In the genomic region with DNA sequence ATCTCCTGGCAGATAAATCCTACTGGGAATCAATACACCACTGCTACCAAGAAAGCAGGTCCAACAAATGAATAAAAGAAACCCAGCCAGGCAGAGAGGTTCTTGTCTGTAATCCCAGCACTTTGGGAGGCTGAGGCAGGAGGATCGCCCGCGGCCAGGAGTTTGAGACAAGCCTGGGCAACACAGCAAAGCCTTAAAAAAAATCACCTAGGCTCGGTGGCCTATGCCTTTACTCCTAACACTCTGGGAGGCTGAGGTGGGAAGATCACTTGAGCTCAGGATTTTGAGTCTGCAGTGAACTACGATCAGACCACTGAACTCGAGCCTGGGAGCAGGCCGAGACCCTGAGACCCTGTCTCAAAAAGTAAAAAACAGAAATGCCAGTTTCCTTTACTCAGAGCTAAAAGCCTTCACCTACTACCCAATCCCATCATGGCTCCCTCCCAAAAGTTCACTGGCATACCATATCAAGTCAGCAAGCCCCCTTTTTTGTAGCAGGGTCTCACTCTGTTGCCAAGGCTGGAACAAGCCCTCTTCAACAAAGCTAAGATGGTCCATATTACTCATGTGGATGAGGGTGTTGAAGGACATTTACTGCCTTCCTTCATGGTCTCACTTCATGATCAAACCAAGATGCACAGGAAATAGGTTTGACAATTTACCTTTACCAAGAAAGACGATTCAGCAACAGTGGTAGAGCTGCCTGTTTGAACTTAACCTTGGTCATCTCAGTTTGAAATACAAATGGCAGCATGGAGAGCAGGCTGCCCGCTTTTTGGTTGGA, we compare ENCODE assay signal across 9 cellular contexts. TPM values are rescaled to one million over a fixed set of nuclear protein-coding genes. Genes with fewer than 3 reads are reported as not detected.
DNase-seq lines count a peak whose midpoint lies in the region; ATAC-seq, FAIRE-seq and TF ChIP-seq lines count a peak whose summit lies in the region.
"Had no signal": no experiment of that assay in that cellular context is flagged by ENCODE, and none has a peak within 500 bp of the region (broad histone marks: within the 10 kb centered on the region; RNA-seq: fewer than 3 reads in every experiment).

No MANE protein-coding gene starts in this region.

- WGBS in A549 (ENCODE audit: missing lambda C conversion rate) = 84% methylated on average over 9 of the region's 9 CpGs
- no CpG with 5 or more reads among the region's 9 CpGs for WGBS in H9 (ENCODE audit: extremely low coverage, insufficient read length, low lambda C conversion rate)

- H3K56ac ChIP-seq in H9 (ENCODE audit: insufficient read length, low read depth, low read length) = no peak overlapping the region

- TF ChIP-seq EP300 in A549 (IDR thresholded peaks at IDR 0.05) = no peak

- H3K79me1 ChIP-seq in H9 (ENCODE audit: insufficient read depth, low read depth, low read length, poor library complexity, severe bottlenecking) = no peaks in the 10 kb centered on the region

- TF ChIP-seq CTCF in A549 (IDR thresholded peaks at IDR 0.05) (no peak), H9 (conservative IDR thresholded peaks at IDR 0.05) (no peak), lower lobe of right lung (IDR thresholded peaks at IDR 0.05) (no peak)

- H2BK5ac ChIP-seq in H9 (ENCODE audit: insufficient read length, low read length) = no peak overlapping the region

- H3K4me1 Mint-ChIP-seq in H9 = peaks cover 77 to 83% of the 10 kb centered on the region in 2 experiments
- H3K4me1 Mint-ChIP-seq in activated T-helper 17 cell treated with anti-CD3 and anti-CD28 coated beads, Interleukin-2, amount 50 U/mL, for 72 hours = peaks cover 55% of the 10 kb centered on the region

- H3K18ac ChIP-seq in H9 (ENCODE audit: insufficient read length, low read depth, low read length) = no peak overlapping the region

- H3K9me3 ChIP-seq in A549 = no peaks in the 10 kb centered on the region
- H3K9me3 ChIP-seq in H9 (ENCODE audit: control insufficient read depth, low read depth, low read length) = no peaks in the 10 kb centered on the region
- H3K9me3 ChIP-seq in lower lobe of right lung = no peaks in the 10 kb centered on the region

- no peak overlapping the region for H3K23ac ChIP-seq in H9 (ENCODE audit: insufficient read length, low read depth, low read length)

- no peak overlapping the region for H4K91ac ChIP-seq in H9 (ENCODE audit: insufficient read length, low read depth, low read length)

- H3K4me2 ChIP-seq in A549 = peak overlapping the region; percentile 87
- peak overlapping the region; percentile 96 for H3K4me2 ChIP-seq in H9 (ENCODE audit: insufficient read depth, insufficient read length, low read length)

- H4K8ac ChIP-seq in H9 (replicated peaks; ENCODE audit: insufficient read length, low read depth, low read length) = no peak overlapping the region

- H3K9me3 Mint-ChIP-seq in H9 = peaks cover 0 to 5% of the 10 kb centered on the region in 2 experiments; a peak in 1 of 5 replicates
- no peaks in the 10 kb centered on the region for H3K9me3 Mint-ChIP-seq in activated T-helper 17 cell treated with anti-CD3 and anti-CD28 coated beads, Interleukin-2, amount 50 U/mL, for 72 hours

- H4K20me1 ChIP-seq in H9 (ENCODE audit: control insufficient read depth, insufficient read depth, insufficient read length) = no peaks in the 10 kb centered on the region

- peak overlapping the region; percentile 64 for H3K9ac ChIP-seq in H9 (ENCODE audit: extremely low read depth, insufficient read length, low read length)

- H2BK12ac ChIP-seq in H9 (ENCODE audit: insufficient read length, low read depth, low read length) = no peak overlapping the region

- ATAC-seq in A549 (no peak), lower lobe of right lung (no peak), GM18873 (IDR thresholded peaks at IDR 0.05; ENCODE audit: low FRiP score, unreplicated experiment) (no peak)
- ATAC-seq in activated T-helper 17 cell treated with anti-CD3 and anti-CD28 coated beads, Interleukin-2, amount 50 U/mL, for 72 hours (replicated peaks) = no peak

- H3K27ac ChIP-seq in A549 = no peak overlapping the region
- peak overlapping the region; percentile 18 for H3K27ac ChIP-seq in H9 (ENCODE audit: insufficient read length, low read depth, low read length)
- peak overlapping the region; percentile 2 for H3K27ac ChIP-seq in lower lobe of right lung

- POLR2A ChIA-PET in A549 (lab: Yijun Ruan, JAX) = interaction anchor here (2.0 kb wide), 1 partner anchor 281 kb away, joined by 5 read pairs; the partner anchor contains the start of gene RRBP1

- no peak overlapping the region for H2BK20ac ChIP-seq in H9 (ENCODE audit: low read depth, low read length, poor library complexity, severe bottlenecking)

- H2AFZ ChIP-seq in H9 (ENCODE audit: low read length) = no peak overlapping the region

- no peak overlapping the region for H2BK120ac ChIP-seq in H9 (ENCODE audit: low read depth, low read length, poor library complexity, severe bottlenecking)

- TF ChIP-seq RAD21 in A549 (conservative IDR thresholded peaks at IDR 0.05 in 1 of 2, IDR thresholded peaks at IDR 0.05 in 1 of 2) = no peak

- 0 out of 2 replicates have a peak, but pooled peaks cover 1% of the 10 kb centered on the region for H3K27me3 Mint-ChIP-seq in H9 (ENCODE audit: low read depth)
- no peaks in the 10 kb centered on the region for H3K27me3 Mint-ChIP-seq in activated T-helper 17 cell treated with anti-CD3 and anti-CD28 coated beads, Interleukin-2, amount 50 U/mL, for 72 hours

- H3K14ac ChIP-seq in H9 (ENCODE audit: insufficient read depth, low read length) = no peak overlapping the region

- no peak overlapping the region for H3K4ac ChIP-seq in H9 (ENCODE audit: low read depth, low read length)

- CTCF ChIA-PET in A549 (lab: Yijun Ruan, JAX) = interaction anchor here (0.6 to 1.6 kb wide), 3 partner anchors 25 to 283 kb away, joined by 3 to 6 read pairs (median 4); no protein-coding TSS in a partner anchor

- H3K23me2 ChIP-seq in H9 (ENCODE audit: insufficient read length, low read depth, low read length, poor library complexity, severe bottlenecking) = peaks cover 18% of the 10 kb centered on the region

- H2BK15ac ChIP-seq in H9 (ENCODE audit: low read depth, low read length) = no peak overlapping the region

- no peaks in the 10 kb centered on the region for H3K27me3 ChIP-seq in H9 (ENCODE audit: insufficient read depth, low read length)
- no peaks in the 10 kb centered on the region for H3K27me3 ChIP-seq in lower lobe of right lung (ENCODE audit: low read depth)

- no peak overlapping the region for H2AK5ac ChIP-seq in H9 (ENCODE audit: insufficient read length, low read length)

- H3K27ac Mint-ChIP-seq in H9 = peak overlapping the region; percentile 30 to 94 (median 92)
- H3K27ac Mint-ChIP-seq in activated T-helper 17 cell treated with anti-CD3 and anti-CD28 coated beads, Interleukin-2, amount 50 U/mL, for 72 hours = peak overlapping the region; percentile 83

- FAIRE-seq in A549 (lab: Jason Lieb, UNC) = no peak

- intact Hi-C loops in lower lobe of right lung (cut with DNase I) = no loop called here

- H3K4me1 ChIP-seq in A549 (peaks cover 74% of the 10 kb centered on the region), H9 (ENCODE audit: insufficient read depth, low read length) (peaks cover 6% of the 10 kb centered on the region; the same call in 1 of the 2 replicates), lower lobe of right lung (peaks cover 88% of the 10 kb centered on the region)

- peak overlapping the region; percentile 83 to 84 for H3K4me3 Mint-ChIP-seq in H9
- H3K4me3 Mint-ChIP-seq in activated T-helper 17 cell treated with anti-CD3 and anti-CD28 coated beads, Interleukin-2, amount 50 U/mL, for 72 hours = peak overlapping the region; percentile 98

- DNase-seq in A549 (ENCODE audit: low read depth in 1 of 2, low spot score in 1 of 2) (no peak), H9 (no peak), lower lobe of right lung (no peak), islet precursor cell (no peak), AG08396 (ENCODE audit: low spot score) (no peak)
- DNase-seq in activated effector memory CD4-positive, alpha-beta T cell treated with Interleukin-2 at 50 U/mL for 16 hours = no peak
- DNase-seq: DMS79 treated with DMSO at 0.1 percent for 48 hours had no signal

- H3K4me3 ChIP-seq in A549 (no peak overlapping the region), lower lobe of right lung (no peak overlapping the region)

- peaks cover 39 to 67% (median 58%) of the 10 kb centered on the region in 3 experiments for H3K36me3 Mint-ChIP-seq in H9 (ENCODE audit: insufficient read depth in 1 of 3, low read depth in 3 of 3)
- H3K36me3 Mint-ChIP-seq in activated T-helper 17 cell treated with anti-CD3 and anti-CD28 coated beads, Interleukin-2, amount 50 U/mL, for 72 hours (ENCODE audit: low read depth) = peaks cover 99% of the 10 kb centered on the region

- H3K79me2 ChIP-seq in H9 (ENCODE audit: insufficient read depth, low read length) = peaks cover 95% of the 10 kb centered on the region

- TF ChIP-seq POLR2A in A549 (IDR thresholded peaks at IDR 0.05; ENCODE audit: low read length) = no peak

- no peaks in the 10 kb centered on the region for H3K36me3 ChIP-seq in lower lobe of right lung

- no peak overlapping the region for H4K5ac ChIP-seq in H9 (ENCODE audit: insufficient read length, low read depth, low read length)

- no peak overlapping the region for H3T11ph ChIP-seq in H9 (ENCODE audit: low read length)

TF ChIP-seq in A549, 52 proteins besides CTCF, POLR2A, EP300 and RAD21:
- TF ChIP-seq HDAC2 (IDR thresholded peaks at IDR 0.05) (no peak), JUN (IDR thresholded peaks at IDR 0.05) (peak in 1 of 2 experiments; percentile 12; a peak in 1 of 5 replicates), RARB (CRISPR knock-in tag; IDR thresholded peaks at IDR 0.05) (0 out of 2 replicates have a peak, but pooled peaks have one; percentile 27), KDM1A (IDR thresholded peaks at IDR 0.05; ENCODE audit: low read depth) (no peak), FOSB (CRISPR knock-in tag; IDR thresholded peaks at IDR 0.05) (0 out of 2 replicates have a peak, but pooled peaks have one; percentile 63)
TF ChIP-seq in A549: peak in this region for 3.

RNA-seq across cellular contexts. Expression of gene SNX5, which starts 5.3 kb away (rescaled TPM):
- 275 and 342 TPM in 2 replicates for polyA plus RNA-seq in A549 (2011; rRNA removed)
- 210 and 229 TPM in 2 replicates for polyA plus RNA-seq in A549 (2012; cell fraction: cytosol; rRNA removed)
- 367 and 371 TPM in 2 replicates for polyA plus RNA-seq in A549 (2012; cell fraction: nucleus; rRNA removed)
- polyA plus RNA-seq in A549 (2017; fragmentation: RNase III; extraction: RNeasy Plus Mini Kit Qiagen cat#74134 plus additional on column Dnase treatment) = 225 to 250 TPM (median 240 TPM) in 3 replicates
- polyA minus RNA-seq in A549 (2011; rRNA and poly(A)+ RNA removed) = 132 and 152 TPM in 2 replicates
- 179 and 194 TPM in 2 replicates for total RNA-seq in H9 (2021)
- total RNA-seq in activated T-helper 17 cell treated with anti-CD3 and anti-CD28 coated beads, Interleukin-2, amount 50 U/mL, for 72 hours = 100 to 1,000 TPM; 175 to 201 TPM
- 102 TPM for total RNA-seq in lower lobe of right lung

RNA-seq across cellular contexts. Expression of gene MGME1, which starts 5.5 kb away (rescaled TPM):
- polyA plus RNA-seq in A549 (2011; rRNA removed) (41.8 and 47.9 TPM in 2 replicates), A549 (2017; fragmentation: RNase III; extraction: RNeasy Plus Mini Kit Qiagen cat#74134 plus additional on column Dnase treatment) (46.6 to 49.7 TPM (median 46.9 TPM) in 3 replicates)
- 13.0 and 14.1 TPM in 2 replicates for polyA plus RNA-seq in A549 (2012; cell fraction: cytosol; rRNA removed)
- 14.4 and 21.3 TPM in 2 replicates for polyA plus RNA-seq in A549 (2012; cell fraction: nucleus; rRNA removed)
- polyA minus RNA-seq in A549 (2011; rRNA and poly(A)+ RNA removed) = 26.2 and 26.5 TPM in 2 replicates
- total RNA-seq in H9 (2021) (47.7 and 48.9 TPM in 2 replicates), lower lobe of right lung (11.3 TPM)
- total RNA-seq in activated T-helper 17 cell treated with anti-CD3 and anti-CD28 coated beads, Interleukin-2, amount 50 U/mL, for 72 hours = 10 to 100 TPM; 24.2 to 33.2 TPM

Comparison
In these comparisons a context has a peak if more than half of its experiments do, and no peak if none do; other contexts are left out.
1. H3K27ac ChIP-seq: peak in H9 (single experiment) and lower lobe of right lung (single experiment); none in A549 (0 of 2).